Comparison of ENCODE assay signal across 8 cellular contexts in the genomic region with DNA sequence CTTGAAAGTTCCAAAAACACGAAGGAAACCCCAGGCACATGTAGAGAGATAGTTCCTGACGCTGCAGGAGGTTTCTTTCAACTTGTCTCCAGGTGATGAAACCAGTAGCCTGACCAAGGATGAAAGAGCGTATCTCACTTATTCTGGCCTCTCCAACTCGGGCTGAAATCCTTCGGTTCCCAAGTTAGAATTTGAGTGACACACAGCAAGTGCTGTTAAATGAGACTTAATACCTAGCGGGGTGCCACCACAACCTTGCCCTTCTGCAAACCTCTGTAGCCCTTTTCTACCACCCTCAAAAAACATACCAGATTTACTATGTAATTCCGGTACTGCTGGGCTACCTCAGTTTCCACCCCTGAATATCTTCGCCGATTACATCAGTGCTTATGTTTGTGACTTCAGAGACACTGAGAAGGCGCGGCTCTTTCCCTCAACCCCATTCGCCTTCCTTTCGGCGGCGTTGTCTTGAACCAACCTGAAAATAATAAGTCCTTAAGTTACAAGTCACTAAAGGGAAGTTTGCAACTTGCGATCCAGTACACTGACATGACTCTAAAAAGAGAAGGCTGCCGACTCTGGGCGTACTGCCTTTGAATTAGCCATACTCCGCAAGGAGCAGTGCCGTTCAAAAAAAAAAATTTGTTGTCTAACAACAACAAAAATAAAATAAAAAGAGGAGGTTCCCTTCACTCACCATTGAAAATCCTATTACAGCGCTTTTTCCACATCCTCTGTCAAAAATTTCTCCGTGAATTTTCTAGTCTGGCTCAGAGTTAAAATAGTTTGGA.
DNase-seq lines count a peak whose midpoint lies in the region; ATAC-seq and TF ChIP-seq lines count a peak whose summit lies in the region.

No MANE protein-coding gene starts in this region.

- H3K36me3 ChIP-seq in HEK293 (ENCODE audit: control insufficient read depth in 2 of 2, insufficient read depth in 1 of 2, low read length in 2 of 2) (no peaks in the 10 kb centered on the region), WERI-Rb-1 (no peaks in the 10 kb centered on the region), iPS-15b (ENCODE audit: control insufficient read depth, insufficient read depth, low read length) (no peaks in the 10 kb centered on the region)

- H3K4me1 ChIP-seq in HEK293 (ENCODE audit: control insufficient read depth, insufficient read depth, low read length) (no peaks in the 10 kb centered on the region), iPS-15b (ENCODE audit: control insufficient read depth, insufficient read depth, low read length) (peaks cover 1% of the 10 kb centered on the region)

- H3K9me3 ChIP-seq in HEK293 (ENCODE audit: control insufficient read depth, insufficient read depth, low read depth, low read length) (no peaks in the 10 kb centered on the region), WERI-Rb-1 (ENCODE audit: severe bottlenecking) (peaks cover 14% of the 10 kb centered on the region), iPS-15b (ENCODE audit: control insufficient read depth, insufficient read depth, low read length) (no peaks in the 10 kb centered on the region)

- CTCF ChIA-PET in HEK293 (lab: Yijun Ruan, JAX): interaction anchor here (0.6 kb wide), 1 partner anchor 14 kb away, joined by 4 read pairs; no protein-coding TSS in a partner anchor

- H3K4me3 ChIP-seq in AG09309 (ENCODE audit: control insufficient read depth, low read depth, low read length) (peak overlapping the region; percentile 7), HEK293 (ENCODE audit: low read depth, low read length) (peak overlapping the region; percentile 52), WERI-Rb-1 (ENCODE audit: low read depth, low read length) (peak overlapping the region; percentile 7), iPS-15b (ENCODE audit: low read depth, low read length) (peak overlapping the region; percentile 78)

- DNase-seq in AG09309 (ENCODE audit: low read depth): no peak
- DNase-seq in WERI-Rb-1: no peak
- DNase-seq in hippocampal formation (lab: John Stamatoyannopoulos, UW): no peak
- DNase-seq in NCI-H1092 (lab: John Stamatoyannopoulos, UW): no peak
- DNase-seq in amniotic stem cell (lab: John Stamatoyannopoulos, UW): no peak
- no peak for DNase-seq in left lobe of liver (ENCODE audit: low spot score)

- POLR2A ChIA-PET in HEK293 (lab: Yijun Ruan, JAX): interaction anchor here (1.6 kb wide), 1 partner anchor 7 kb away, joined by 3 read pairs; no protein-coding TSS in a partner anchor

- no peak for ATAC-seq in left lobe of liver

- TF ChIP-seq CTCF in AG09309 (IDR thresholded peaks at IDR 0.05; ENCODE audit: control insufficient read depth, insufficient read depth, low read depth, low read length, missing control alignments) (no peak), HEK293 (tag by site-specific recombination; IDR thresholded peaks at IDR 0.05) (no peak), WERI-Rb-1 (IDR thresholded peaks at IDR 0.05; ENCODE audit: low read depth, low read length) (no peak)

- H3K27ac ChIP-seq in HEK293 (ENCODE audit: extremely low read depth, low read depth, low read length) (no peak overlapping the region), WERI-Rb-1 (no peak overlapping the region)

- H3K9ac ChIP-seq in iPS-15b (ENCODE audit: low read depth, low read length): no peak overlapping the region

- H3K27me3 ChIP-seq in WERI-Rb-1 (ENCODE audit: insufficient read depth, low read depth, severe bottlenecking) (peaks cover 78% of the 10 kb centered on the region), iPS-15b (ENCODE audit: control insufficient read depth, insufficient read depth, low read length) (peaks cover 40% of the 10 kb centered on the region)

TF ChIP-seq in HEK293, 187 proteins besides CTCF, POLR2A, EP300 and RAD21 (continues in another document):
- TF ChIP-seq ZBTB21 (tag by site-specific recombination; IDR thresholded peaks at IDR 0.05): peak; percentile 74
- no peak for TF ChIP-seq ZNF248 (tag by site-specific recombination; IDR thresholded peaks at IDR 0.05)
- TF ChIP-seq OVOL3 (tag by site-specific recombination; IDR thresholded peaks at IDR 0.05): no peak
- 0 out of 2 replicates have a peak, but pooled peaks have one; percentile 32 for TF ChIP-seq ZEB2 (tag by site-specific recombination; IDR thresholded peaks at IDR 0.05)
- no peak for TF ChIP-seq ZNF214 (tag by site-specific recombination; IDR thresholded peaks at IDR 0.05; ENCODE audit: borderline replicate concordance)
- peak; percentile 94 for TF ChIP-seq ZNF664 (tag by site-specific recombination; IDR thresholded peaks at IDR 0.05)
- TF ChIP-seq ZBTB17 (tag by site-specific recombination; IDR thresholded peaks at IDR 0.05): peak; percentile 84
- TF ChIP-seq PRDM10 (tag by site-specific recombination; IDR thresholded peaks at IDR 0.05): peak; percentile 20; the same call in 1 of the 2 replicates
- 0 out of 2 replicates have a peak, but pooled peaks have one; percentile 14 for TF ChIP-seq ZNF600 (tag by site-specific recombination; IDR thresholded peaks at IDR 0.05)
- peak; percentile 71 for TF ChIP-seq KLF10 (tag by site-specific recombination; IDR thresholded peaks at IDR 0.05)
- TF ChIP-seq ZNF239 (tag by site-specific recombination; IDR thresholded peaks at IDR 0.05): no peak
- peak; percentile 37; the same call in 1 of the 2 replicates for TF ChIP-seq ZBTB8A (tag by site-specific recombination; IDR thresholded peaks at IDR 0.05)
- TF ChIP-seq, protein P1, sequence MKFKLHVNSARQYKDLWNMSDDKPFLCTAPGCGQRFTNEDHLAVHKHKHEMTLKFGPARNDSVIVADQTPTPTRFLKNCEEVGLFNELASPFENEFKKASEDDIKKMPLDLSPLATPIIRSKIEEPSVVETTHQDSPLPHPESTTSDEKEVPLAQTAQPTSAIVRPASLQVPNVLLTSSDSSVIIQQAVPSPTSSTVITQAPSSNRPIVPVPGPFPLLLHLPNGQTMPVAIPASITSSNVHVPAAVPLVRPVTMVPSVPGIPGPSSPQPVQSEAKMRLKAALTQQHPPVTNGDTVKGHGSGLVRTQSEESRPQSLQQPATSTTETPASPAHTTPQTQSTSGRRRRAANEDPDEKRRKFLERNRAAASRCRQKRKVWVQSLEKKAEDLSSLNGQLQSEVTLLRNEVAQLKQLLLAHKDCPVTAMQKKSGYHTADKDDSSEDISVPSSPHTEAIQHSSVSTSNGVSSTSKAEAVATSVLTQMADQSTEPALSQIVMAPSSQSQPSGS (tag by site-specific recombination; IDR thresholded peaks at IDR 0.05; ENCODE audit: low read depth): 0 out of 2 replicates have a peak, but pooled peaks have one; percentile 30
- no peak for TF ChIP-seq ZNF670 (tag by site-specific recombination; IDR thresholded peaks at IDR 0.05; ENCODE audit: low read depth)
- TF ChIP-seq KLF7 (tag by site-specific recombination; IDR thresholded peaks at IDR 0.05; ENCODE audit: borderline replicate concordance): no peak
- TF ChIP-seq OSR2 (tag by site-specific recombination; IDR thresholded peaks at IDR 0.05): peak; percentile 36; the same call in 1 of the 2 replicates
- TF ChIP-seq ZNF335 (tag by site-specific recombination; conservative IDR thresholded peaks at IDR 0.05): peak; percentile 69
- TF ChIP-seq, protein P2, sequence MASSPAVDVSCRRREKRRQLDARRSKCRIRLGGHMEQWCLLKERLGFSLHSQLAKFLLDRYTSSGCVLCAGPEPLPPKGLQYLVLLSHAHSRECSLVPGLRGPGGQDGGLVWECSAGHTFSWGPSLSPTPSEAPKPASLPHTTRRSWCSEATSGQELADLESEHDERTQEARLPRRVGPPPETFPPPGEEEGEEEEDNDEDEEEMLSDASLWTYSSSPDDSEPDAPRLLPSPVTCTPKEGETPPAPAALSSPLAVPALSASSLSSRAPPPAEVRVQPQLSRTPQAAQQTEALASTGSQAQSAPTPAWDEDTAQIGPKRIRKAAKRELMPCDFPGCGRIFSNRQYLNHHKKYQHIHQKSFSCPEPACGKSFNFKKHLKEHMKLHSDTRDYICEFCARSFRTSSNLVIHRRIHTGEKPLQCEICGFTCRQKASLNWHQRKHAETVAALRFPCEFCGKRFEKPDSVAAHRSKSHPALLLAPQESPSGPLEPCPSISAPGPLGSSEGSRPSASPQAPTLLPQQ (tag by site-specific recombination; IDR thresholded peaks at IDR 0.05): peak; percentile 12; the same call in 1 of the 2 replicates

Comparison
In these comparisons a context has a peak if more than half of its experiments do, and no peak if none do; other contexts are left out.
1. H3K4me3 ChIP-seq: peak in every context shown above with its lines; median percentile 78 in iPS-15b; 52 in HEK293; 7 in AG09309; 7 in WERI-Rb-1.